1 cellular context compared by ENCODE assay signal in genomic region chr1:36728846-36729245, GRCh38.
TF ChIP-seq lines count a peak whose summit lies in the region.

No MANE protein-coding gene starts in this region.

TF ChIP-seq in SK-N-SH treated with all-trans-retinoic acid at 6 μM for 48 hours, 23 proteins besides CTCF, POLR2A, EP300 and RAD21 (continued from another document):
- no peak for TF ChIP-seq TSHZ2 (CRISPR knock-in tag; IDR thresholded peaks at IDR 0.05)
